In genomic region chr3:50300681-50301254, GRCh38 we compare ENCODE assay signal across 10 cellular contexts. TPM values are rescaled to one million over a fixed set of nuclear protein-coding genes. Genes with fewer than 3 reads are reported as not detected.
DNase-seq lines count a peak whose midpoint lies in the region; ATAC-seq, FAIRE-seq and TF ChIP-seq lines count a peak whose summit lies in the region.
"Had no signal": no experiment of that assay in that cellular context is flagged by ENCODE, and none has a peak within 500 bp of the region (broad histone marks: within the 10 kb centered on the region; RNA-seq: fewer than 3 reads in every experiment).

No MANE protein-coding gene starts in this region.

- no peaks in the 10 kb centered on the region for H3K79me2 ChIP-seq in GM23338 (replicated peaks; ENCODE audit: insufficient read depth)

- TF ChIP-seq POLR2A in GM12892 (IDR thresholded peaks at IDR 0.05; ENCODE audit: low read depth, low read length), result no peak

- H3K27ac ChIP-seq in GM23338 (ENCODE audit: low read depth), result no peak overlapping the region

- H3K9me3 ChIP-seq in skeletal muscle satellite cell (replicated peaks; ENCODE audit: low read length), result no peaks in the 10 kb centered on the region

- H3K9me3 Mint-ChIP-seq in GM23338, result peaks cover 8% of the 10 kb centered on the region; the same call in 2 of the 3 replicates
- H3K9me3 Mint-ChIP-seq in activated CD8-positive, alpha-beta T cell treated with anti-CD3 and anti-CD28 coated beads for 36 hours, result no peaks in the 10 kb centered on the region
- H3K9me3 Mint-ChIP-seq in glutamatergic neuron (ENCODE audit: unreplicated experiment), result peaks cover 6% of the 10 kb centered on the region

- CTCF ChIA-PET in activated CD8-positive, alpha-beta T cell treated with anti-CD3 and anti-CD28 coated beads for 36 hours (lab: Charles Lee), result interaction anchor here (1.2 to 1.5 kb wide), 2 partner anchors 29 to 65 kb away, joined by 4 read pairs; no protein-coding TSS in a partner anchor

- POLR2A ChIA-PET in activated CD8-positive, alpha-beta T cell treated with anti-CD3 and anti-CD28 coated beads for 36 hours (lab: Charles Lee), result interaction anchor here (0.9 to 1.8 kb wide), 3 partner anchors 19 to 40 kb away, joined by 3 to 6 read pairs (median 3); partner anchors contain the start of gene RASSF1

- H4K20me1 ChIP-seq in GM23338 (replicated peaks; ENCODE audit: insufficient read depth), result no peaks in the 10 kb centered on the region

- H3K36me3 ChIP-seq in GM23338 (ENCODE audit: insufficient read depth) (no peaks in the 10 kb centered on the region), skeletal muscle satellite cell (ENCODE audit: insufficient read depth, low read length) (no peaks in the 10 kb centered on the region)

- H3K4me2 ChIP-seq in GM23338, result 0 out of 2 replicates have a peak overlapping the region, but pooled peaks have one; percentile 51
- peak overlapping the region; percentile 87 for H3K4me2 ChIP-seq in skeletal muscle satellite cell (ENCODE audit: low read length)

- no peak for ATAC-seq in GM23338
- ATAC-seq in activated CD8-positive, alpha-beta T cell treated with anti-CD3 and anti-CD28 coated beads for 36 hours, result no peak
- no peak for ATAC-seq in HG03196 (IDR thresholded peaks at IDR 0.05; ENCODE audit: unreplicated experiment)
- ATAC-seq in GM21360 (IDR thresholded peaks at IDR 0.05; ENCODE audit: unreplicated experiment), result no peak
- ATAC-seq: Panc1 had no signal

- no peak overlapping the region for H3K4me3 Mint-ChIP-seq in GM23338
- H3K4me3 Mint-ChIP-seq in activated CD8-positive, alpha-beta T cell treated with anti-CD3 and anti-CD28 coated beads for 36 hours, result peak overlapping the region; percentile 99
- H3K4me3 Mint-ChIP-seq in glutamatergic neuron (ENCODE audit: unreplicated experiment), result peak overlapping the region; percentile 93

- peaks cover 17% of the 10 kb centered on the region for H3F3A ChIP-seq in GM23338 (replicated peaks; ENCODE audit: low read depth)

- no peak for FAIRE-seq in GM12892 (lab: Jason Lieb, UNC)

- H3K4me3 ChIP-seq in GM23338 (no peak overlapping the region), skeletal muscle satellite cell (ENCODE audit: low read length) (peak overlapping the region; percentile 68)

- H3K9me2 ChIP-seq in GM23338 (ENCODE audit: insufficient read depth), result no peaks in the 10 kb centered on the region

- peak overlapping the region; percentile 52; the same call in 1 of the 2 replicates for H3K27ac Mint-ChIP-seq in GM23338
- H3K27ac Mint-ChIP-seq in activated CD8-positive, alpha-beta T cell treated with anti-CD3 and anti-CD28 coated beads for 36 hours, result peak overlapping the region; percentile 98
- peak overlapping the region; percentile 91 for H3K27ac Mint-ChIP-seq in glutamatergic neuron (ENCODE audit: unreplicated experiment)

- H3K4me1 ChIP-seq in GM23338 (ENCODE audit: insufficient read depth) (peaks cover 25% of the 10 kb centered on the region), skeletal muscle satellite cell (ENCODE audit: control insufficient read depth, insufficient read depth, low read length) (peaks cover 22% of the 10 kb centered on the region)

- H2AFZ ChIP-seq in GM23338, result no peak overlapping the region

- peaks cover 22% of the 10 kb centered on the region for H3K4me1 Mint-ChIP-seq in GM23338
- H3K4me1 Mint-ChIP-seq in activated CD8-positive, alpha-beta T cell treated with anti-CD3 and anti-CD28 coated beads for 36 hours (ENCODE audit: low read depth), result peaks cover 23% of the 10 kb centered on the region
- peaks cover 8% of the 10 kb centered on the region for H3K4me1 Mint-ChIP-seq in glutamatergic neuron (ENCODE audit: low read depth, unreplicated experiment)

- peaks cover 22% of the 10 kb centered on the region for H3K27me3 Mint-ChIP-seq in GM23338 (ENCODE audit: insufficient read depth, low read depth, poor library complexity)
- H3K27me3 Mint-ChIP-seq in activated CD8-positive, alpha-beta T cell treated with anti-CD3 and anti-CD28 coated beads for 36 hours, result no peaks in the 10 kb centered on the region
- H3K27me3 Mint-ChIP-seq in glutamatergic neuron (ENCODE audit: unreplicated experiment), result peaks cover 16% of the 10 kb centered on the region

- H3K36me3 Mint-ChIP-seq in GM23338 (ENCODE audit: low read depth) (0 out of 3 replicates have a peak, but pooled peaks cover 5% of the 10 kb centered on the region), glutamatergic neuron (ENCODE audit: unreplicated experiment) (no peaks in the 10 kb centered on the region)
- H3K36me3 Mint-ChIP-seq in activated CD8-positive, alpha-beta T cell treated with anti-CD3 and anti-CD28 coated beads for 36 hours (ENCODE audit: low read depth), result peaks cover 1% of the 10 kb centered on the region

- no peak for DNase-seq in GM23338 (ENCODE audit: low spot score)
- DNase-seq in activated CD8-positive, alpha-beta T cell treated with anti-CD3 and anti-CD28 coated beads for 36 hours, result no peak
- no peak for DNase-seq in glutamatergic neuron
- no peak for DNase-seq in amygdala (lab: John Stamatoyannopoulos, UW)
- DNase-seq in GM12892 (ENCODE audit: insufficient read length), result no peak
- DNase-seq: GOT3 had no signal

- TF ChIP-seq CTCF in GM23338 (conservative IDR thresholded peaks at IDR 0.05; ENCODE audit: low read depth in 2 of 2) (0 out of 4 replicates have a peak, but pooled peaks of 1 of the 2 experiments have one; percentile 11), glutamatergic neuron (IDR thresholded peaks at IDR 0.05; ENCODE audit: partially characterized antibody, unreplicated experiment) (no peak)
- no peak for TF ChIP-seq CTCF in activated CD8-positive, alpha-beta T cell treated with anti-CD3 and anti-CD28 coated beads for 36 hours (IDR thresholded peaks at IDR 0.05)

- intact Hi-C loops in activated CD8-positive, alpha-beta T cell treated with anti-CD3 and anti-CD28 coated beads for 36 hours (cut with micrococcal nuclease), result no loop called here

- H3K27me3 ChIP-seq in GM23338 (ENCODE audit: insufficient read depth) (no peaks in the 10 kb centered on the region), skeletal muscle satellite cell (ENCODE audit: control insufficient read depth, insufficient read depth, low read length) (no peaks in the 10 kb centered on the region)

- H3K9ac ChIP-seq in skeletal muscle satellite cell (ENCODE audit: low read depth, low read length), result peak overlapping the region; percentile 76

TF ChIP-seq in GM23338, 12 proteins besides CTCF, POLR2A, EP300 and RAD21 (continues in another document):
- TF ChIP-seq EZH2 (IDR thresholded peaks at IDR 0.05; ENCODE audit: low read depth, unreplicated experiment), result no peak
- TF ChIP-seq POLR2AphosphoS5 (IDR thresholded peaks at IDR 0.05; ENCODE audit: low read depth), result no peak
- TF ChIP-seq JUNB (IDR thresholded peaks at IDR 0.05; ENCODE audit: unreplicated experiment), result no peak

RNA-seq across cellular contexts. Expression of gene HYAL3, which starts 1.6 kb away (rescaled TPM):
- 2.5 and 7.1 TPM in 2 replicates for total RNA-seq in GM23338 (2014; rRNA removed; shearing (Covaris generic))
- 2.4 and 3.7 TPM in 2 replicates for polyA plus RNA-seq in GM23338 (2016; fragmentation: Nextera tagmentation; extraction: Ambion mirVana)
- total RNA-seq in activated CD8-positive, alpha-beta T cell treated with anti-CD3 and anti-CD28 coated beads for 36 hours, result 1 to 10 TPM; 3.3 to 4.1 TPM
- total RNA-seq in glutamatergic neuron (ENCODE audit: unreplicated experiment), result 6.9 TPM
- 5.1 and 8.5 TPM in 2 replicates for total RNA-seq in skeletal muscle satellite cell (2012; rRNA removed)
- polyA plus RNA-seq in GM12892 (2012; ENCODE audit: missing spikeins), result 1.2 TPM

RNA-seq across cellular contexts. Expression of gene NAA80, which starts 1.6 kb away (rescaled TPM):
- 11.3 and 16.7 TPM in 2 replicates for total RNA-seq in GM23338 (2014; rRNA removed; shearing (Covaris generic))
- 11.2 and 12.1 TPM in 2 replicates for polyA plus RNA-seq in GM23338 (2016; fragmentation: Nextera tagmentation; extraction: Ambion mirVana)
- total RNA-seq in activated CD8-positive, alpha-beta T cell treated with anti-CD3 and anti-CD28 coated beads for 36 hours, result 10 to 100 TPM; 23.2 to 23.4 TPM
- 13.3 TPM for total RNA-seq in glutamatergic neuron (ENCODE audit: unreplicated experiment)
- total RNA-seq in skeletal muscle satellite cell (2012; rRNA removed), result 8.1 and 13.5 TPM in 2 replicates
- polyA plus RNA-seq in GM12892 (2012; ENCODE audit: missing spikeins), result 9.8 TPM

RNA-seq across cellular contexts. Expression of gene HYAL1, which starts 2.6 kb away (rescaled TPM):
- total RNA-seq in GM23338 (2014; rRNA removed; shearing (Covaris generic)), result 2.8 and 5.0 TPM in 2 replicates
- polyA plus RNA-seq in GM23338 (2016; fragmentation: Nextera tagmentation; extraction: Ambion mirVana), result 1.7 and 2.1 TPM in 2 replicates
- not detected for total RNA-seq in activated CD8-positive, alpha-beta T cell treated with anti-CD3 and anti-CD28 coated beads for 36 hours
- 0.96 TPM for total RNA-seq in glutamatergic neuron (ENCODE audit: unreplicated experiment)
- total RNA-seq in skeletal muscle satellite cell (2012; rRNA removed), result 4.6 and 11.9 TPM in 2 replicates
- polyA plus RNA-seq in GM12892 (2012; ENCODE audit: missing spikeins), result 0.49 TPM

RNA-seq across cellular contexts. Expression of gene IFRD2, which starts 8.5 kb away (rescaled TPM):
- total RNA-seq in GM23338 (2014; rRNA removed; shearing (Covaris generic)), result 91.5 and 92.4 TPM in 2 replicates
- 80.8 and 89.7 TPM in 2 replicates for polyA plus RNA-seq in GM23338 (2016; fragmentation: Nextera tagmentation; extraction: Ambion mirVana)
- total RNA-seq in activated CD8-positive, alpha-beta T cell treated with anti-CD3 and anti-CD28 coated beads for 36 hours, result 100 to 1,000 TPM; 132 to 133 TPM
- 38.2 TPM for total RNA-seq in glutamatergic neuron (ENCODE audit: unreplicated experiment)
- 135 and 160 TPM in 2 replicates for total RNA-seq in skeletal muscle satellite cell (2012; rRNA removed)
- polyA plus RNA-seq in GM12892 (2012; ENCODE audit: missing spikeins), result 40.2 TPM

RNA-seq across cellular contexts. Expression of gene HYAL2, which starts 21.8 kb away (rescaled TPM):
- 74.3 and 77.8 TPM in 2 replicates for total RNA-seq in GM23338 (2014; rRNA removed; shearing (Covaris generic))
- 28.9 and 30.0 TPM in 2 replicates for polyA plus RNA-seq in GM23338 (2016; fragmentation: Nextera tagmentation; extraction: Ambion mirVana)
- total RNA-seq in activated CD8-positive, alpha-beta T cell treated with anti-CD3 and anti-CD28 coated beads for 36 hours, result 1 to 10 TPM; 3.9 to 4.1 TPM
- total RNA-seq in glutamatergic neuron (ENCODE audit: unreplicated experiment), result 48.4 TPM
- total RNA-seq in skeletal muscle satellite cell (2012; rRNA removed), result 31.7 and 35.4 TPM in 2 replicates
- 5.8 TPM for polyA plus RNA-seq in GM12892 (2012; ENCODE audit: missing spikeins)
